8 cellular contexts compared by ENCODE assay signal in the genomic region with DNA sequence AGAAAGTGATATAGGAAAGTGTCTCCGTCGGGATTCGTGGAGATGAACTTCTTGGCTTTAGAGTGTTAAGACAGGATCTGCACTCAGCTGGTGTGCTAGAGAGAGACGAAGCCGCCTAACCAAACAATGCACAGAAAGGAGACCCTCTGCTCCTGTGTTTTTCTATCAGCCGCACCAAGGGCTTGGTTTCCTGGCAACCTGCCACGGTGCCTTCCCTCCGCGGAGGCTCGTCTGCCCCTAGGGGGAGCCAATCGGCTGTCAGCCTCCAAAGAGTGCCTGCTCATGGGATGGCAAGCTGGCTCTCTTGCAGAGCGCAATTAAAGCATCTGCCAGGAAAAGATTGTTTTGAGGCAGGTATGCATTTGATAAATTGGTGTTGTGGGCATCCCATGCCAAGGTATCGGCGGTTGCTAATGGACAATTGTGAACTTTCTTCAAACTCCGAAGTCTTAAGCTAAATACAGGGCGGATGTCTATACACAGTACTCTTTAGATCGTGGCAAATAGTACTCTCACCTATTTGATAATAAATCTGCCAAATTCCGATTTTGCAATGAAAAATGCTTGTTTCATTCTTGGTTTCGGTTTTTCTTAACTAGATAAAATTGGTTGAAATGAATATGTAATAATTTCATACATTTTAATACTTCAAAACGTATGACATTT.
DNase-seq lines count a peak whose midpoint lies in the region; ATAC-seq, FAIRE-seq and TF ChIP-seq lines count a peak whose summit lies in the region.

No MANE protein-coding gene starts in this region.

- no peak overlapping the region for H3K4me3 Mint-ChIP-seq in natural killer cell treated with Interleukin-12 subunit alpha and Interleukin-12 subunit beta and Interleukin-15 and Interleukin-18, amount 100 ng/mL, for 72 hours

- no peaks in the 10 kb centered on the region for H3K9me3 Mint-ChIP-seq in natural killer cell treated with Interleukin-12 subunit alpha and Interleukin-12 subunit beta and Interleukin-15 and Interleukin-18, amount 100 ng/mL, for 72 hours

- H3K4me3 ChIP-seq in SJSA1 (no peak overlapping the region), transverse colon (no peak overlapping the region)

- TF ChIP-seq POLR2A in transverse colon (IDR thresholded peaks at IDR 0.05) = no peak

- H3K27ac ChIP-seq in SJSA1 = no peak overlapping the region
- no peak overlapping the region for H3K27ac ChIP-seq in transverse colon

- TF ChIP-seq CTCF in transverse colon (IDR thresholded peaks at IDR 0.05) = peak; percentile 17 to 60 (median 41)

- WGBS in transverse colon (ENCODE audit: low coverage in 1 of 2), 2 donors = 38 to 84% methylated on average over 5 to 20 of the region's 20 CpGs

- no peak for FAIRE-seq in HTR-8/SVneo (lab: Jason Lieb, UNC)

- H3K27me3 ChIP-seq in SJSA1 (replicated peaks) (peaks cover 6% of the 10 kb centered on the region; the same call in 1 of the 2 replicates), transverse colon (no peaks in the 10 kb centered on the region)

- in situ Hi-C loops in transverse colon (cut with MboI; ENCODE audit: low pct_ligation_motif_present in 1 of 4, low pct_unique_long_range_greater_than_20kb in 1 of 4, low sequenced_read_pairs in 3 of 4) = loop anchor here in 1 of 4 donors (25.0 kb wide), 2 partner anchors 872 to 1072 kb away; no protein-coding TSS in a partner anchor

- peaks cover 4% of the 10 kb centered on the region for H3K36me3 Mint-ChIP-seq in natural killer cell treated with Interleukin-12 subunit alpha and Interleukin-12 subunit beta and Interleukin-15 and Interleukin-18, amount 100 ng/mL, for 72 hours

- no peak for TF ChIP-seq EP300 in transverse colon (IDR thresholded peaks at IDR 0.05; ENCODE audit: low read depth)

- peaks cover 3 to 7% of the 10 kb centered on the region in 2 donors for H3K27me3 Mint-ChIP-seq in natural killer cell treated with Interleukin-12 subunit alpha and Interleukin-12 subunit beta and Interleukin-15 and Interleukin-18, amount 100 ng/mL, for 72 hours

- no peaks in the 10 kb centered on the region for H3K4me1 Mint-ChIP-seq in natural killer cell treated with Interleukin-12 subunit alpha and Interleukin-12 subunit beta and Interleukin-15 and Interleukin-18, amount 100 ng/mL, for 72 hours (ENCODE audit: low read depth in 2 of 2)

- H3K9me3 ChIP-seq in SJSA1 (replicated peaks) (no peaks in the 10 kb centered on the region), transverse colon (no peaks in the 10 kb centered on the region)

- peak; percentile 94 for ATAC-seq in GM19467 (IDR thresholded peaks at IDR 0.05; ENCODE audit: unreplicated experiment)
- ATAC-seq in natural killer cell treated with Interleukin-12 subunit alpha and Interleukin-12 subunit beta and Interleukin-15 and Interleukin-18, amount 100 ng/mL, for 72 hours = no peak

- H3K36me3 ChIP-seq in SJSA1 (no peaks in the 10 kb centered on the region), transverse colon (no peaks in the 10 kb centered on the region)

- no peak overlapping the region for H3K27ac Mint-ChIP-seq in natural killer cell treated with Interleukin-12 subunit alpha and Interleukin-12 subunit beta and Interleukin-15 and Interleukin-18, amount 100 ng/mL, for 72 hours

- intact Hi-C loops in transverse colon (cut with DNase I; ENCODE audit: low total_unique reads) = loop anchor here (5.0 kb wide), 1 partner anchor 513 kb away; no protein-coding TSS in a partner anchor

- no peaks in the 10 kb centered on the region for H3K4me1 ChIP-seq in SJSA1 (replicated peaks)
- peaks cover 0 to 7% (median 0%) of the 10 kb centered on the region in 4 donors for H3K4me1 ChIP-seq in transverse colon

- peak; percentile 55 for DNase-seq in EH (ENCODE audit: low read depth)
- DNase-seq in HTR-8/SVneo (ENCODE audit: insufficient read length, low spot score) = peak; percentile 42
- DNase-seq in SJSA1 (ENCODE audit: low read depth in 1 of 2, low spot score in 2 of 2) = peak; percentile 39 to 70
- DNase-seq in epidermal melanocyte (ENCODE audit: insufficient read length, low spot score) = peak; percentile 32
- DNase-seq in midbrain (lab: John Stamatoyannopoulos, UW) = peak; percentile 57
- DNase-seq in transverse colon = peak; percentile 69
- DNase-seq in natural killer cell treated with Interleukin-12 subunit alpha and Interleukin-12 subunit beta and Interleukin-15 and Interleukin-18, amount 100 ng/mL, for 72 hours (ENCODE audit: low spot score) = no peak
